Comparison of ENCODE assay signal across 10 cellular contexts in the genomic region with DNA sequence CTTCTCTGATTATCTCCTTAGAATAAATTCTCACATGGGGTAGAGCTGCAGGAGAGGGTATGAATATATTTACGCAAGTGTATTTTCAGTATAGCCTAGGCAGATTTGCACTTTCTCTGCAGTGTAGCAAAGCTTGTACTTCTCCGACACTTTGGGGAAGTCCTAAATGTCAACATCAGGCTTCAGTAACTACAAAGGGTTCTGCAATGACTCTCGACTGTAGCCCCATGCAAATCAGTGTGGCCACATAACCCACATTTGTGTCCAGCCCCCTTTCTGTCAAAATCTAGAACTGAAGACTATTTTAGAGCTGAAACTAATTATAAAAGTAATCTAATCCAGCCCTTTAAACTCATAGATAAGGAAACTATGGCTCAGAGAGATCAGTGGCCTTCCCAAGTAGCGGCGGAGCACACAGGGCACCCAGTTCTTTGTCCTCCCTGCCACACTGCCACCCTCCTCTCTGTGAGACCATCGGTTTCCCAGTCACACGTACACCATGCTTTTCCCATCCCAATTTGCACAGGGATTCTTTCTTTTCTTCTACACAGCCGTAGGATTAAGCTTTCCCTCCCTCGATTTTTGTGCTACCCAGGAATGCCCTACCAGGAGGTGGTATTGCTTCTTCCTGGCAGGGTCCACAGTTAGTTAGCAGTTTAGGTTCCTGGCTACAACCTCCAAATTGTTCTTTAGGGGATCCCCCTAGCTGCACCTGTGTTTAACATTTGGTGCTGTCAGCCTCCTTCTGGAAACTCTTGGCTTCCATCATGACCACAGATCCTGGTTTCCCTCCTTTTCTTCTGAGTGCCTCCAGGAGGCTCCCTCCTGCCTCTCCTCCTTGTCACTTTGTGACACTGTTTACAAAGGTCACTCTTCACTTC. TPM values are rescaled to one million over a fixed set of nuclear protein-coding genes. Genes with fewer than 3 reads are reported as not detected.
DNase-seq lines count a peak whose midpoint lies in the region; ATAC-seq and TF ChIP-seq lines count a peak whose summit lies in the region.
"Had no signal": no experiment of that assay in that cellular context is flagged by ENCODE, and none has a peak within 500 bp of the region (broad histone marks: within the 10 kb centered on the region; RNA-seq: fewer than 3 reads in every experiment).

No MANE protein-coding gene starts in this region.

- H3K27ac ChIP-seq in right cardiac atrium (ENCODE audit: low read length) (peak overlapping the region; percentile 65), transverse colon (no peak overlapping the region)
- H3K27ac ChIP-seq: SK-N-MC had no signal

- intact Hi-C loops in right cardiac atrium (cut with DNase I): no loop called here
- intact Hi-C loops in transverse colon (cut with DNase I; ENCODE audit: low total_unique reads): no loop called here
- intact Hi-C loops in activated T-helper 2 cell treated with anti-CD3 and anti-CD28 coated beads, Interferon-gamma antibody, Interleukin-2, Interleukin-4, amounts not matched to agents 10 μg/mL and 5 μg/mL and 100 μg/mL, durations not matched to agents 14 hours and 24 hours and 36 hours (cut with micrococcal nuclease): no loop called here

- peaks cover 37% of the 10 kb centered on the region for H3K4me1 ChIP-seq in right cardiac atrium (ENCODE audit: control insufficient read depth, insufficient read depth, low read length)
- no peaks in the 10 kb centered on the region for H3K4me1 ChIP-seq in transverse colon

- no peak for TF ChIP-seq EP300 in transverse colon (IDR thresholded peaks at IDR 0.05; ENCODE audit: low read depth)

- no peak for TF ChIP-seq POLR2A in transverse colon (IDR thresholded peaks at IDR 0.05)

- ATAC-seq in GM18861 (IDR thresholded peaks at IDR 0.05; ENCODE audit: unreplicated experiment) (peak; percentile 99), GM21576 (IDR thresholded peaks at IDR 0.05; ENCODE audit: unreplicated experiment) (peak; percentile 99), HG03520 (IDR thresholded peaks at IDR 0.05; ENCODE audit: unreplicated experiment) (peak; percentile 99), right cardiac atrium (no peak)

- no peak overlapping the region for H3K27ac Mint-ChIP-seq in activated T-helper 2 cell treated with anti-CD3 and anti-CD28 coated beads, Interferon-gamma antibody, Interleukin-2, Interleukin-4, amounts not matched to agents 10 μg/mL and 5 μg/mL and 100 μg/mL, durations not matched to agents 14 hours and 24 hours and 36 hours

- H3K36me3 Mint-ChIP-seq in activated T-helper 2 cell treated with anti-CD3 and anti-CD28 coated beads, Interferon-gamma antibody, Interleukin-2, Interleukin-4, amounts not matched to agents 10 μg/mL and 5 μg/mL and 100 μg/mL, durations not matched to agents 14 hours and 24 hours and 36 hours (ENCODE audit: low read depth): no peaks in the 10 kb centered on the region

- H3K27me3 ChIP-seq in right cardiac atrium (ENCODE audit: control insufficient read depth, insufficient read depth): no peaks in the 10 kb centered on the region
- H3K27me3 ChIP-seq in transverse colon: no peaks in the 10 kb centered on the region

- H3K9me3 Mint-ChIP-seq in activated T-helper 2 cell treated with anti-CD3 and anti-CD28 coated beads, Interferon-gamma antibody, Interleukin-2, Interleukin-4, amounts not matched to agents 10 μg/mL and 5 μg/mL and 100 μg/mL, durations not matched to agents 14 hours and 24 hours and 36 hours: no peaks in the 10 kb centered on the region

- TF ChIP-seq CTCF in transverse colon (IDR thresholded peaks at IDR 0.05): no peak

- H3K4me3 Mint-ChIP-seq in activated T-helper 2 cell treated with anti-CD3 and anti-CD28 coated beads, Interferon-gamma antibody, Interleukin-2, Interleukin-4, amounts not matched to agents 10 μg/mL and 5 μg/mL and 100 μg/mL, durations not matched to agents 14 hours and 24 hours and 36 hours (ENCODE audit: low read depth): no peak overlapping the region

- peaks cover 13% of the 10 kb centered on the region for H3K27me3 Mint-ChIP-seq in activated T-helper 2 cell treated with anti-CD3 and anti-CD28 coated beads, Interferon-gamma antibody, Interleukin-2, Interleukin-4, amounts not matched to agents 10 μg/mL and 5 μg/mL and 100 μg/mL, durations not matched to agents 14 hours and 24 hours and 36 hours (ENCODE audit: low read depth)

- peaks cover 7% of the 10 kb centered on the region for H3K4me1 Mint-ChIP-seq in activated T-helper 2 cell treated with anti-CD3 and anti-CD28 coated beads, Interferon-gamma antibody, Interleukin-2, Interleukin-4, amounts not matched to agents 10 μg/mL and 5 μg/mL and 100 μg/mL, durations not matched to agents 14 hours and 24 hours and 36 hours (ENCODE audit: low read depth)

- H3K4me3 ChIP-seq in right cardiac atrium (ENCODE audit: low read length) (no peak overlapping the region), transverse colon (no peak overlapping the region)
- H3K4me3 ChIP-seq: SK-N-MC had no signal

- DNase-seq in right cardiac atrium (no peak), NCI-H510A (lab: John Stamatoyannopoulos, UW) (no peak), transverse colon (no peak)
- DNase-seq in activated T-helper 2 cell treated with anti-CD3 and anti-CD28 coated beads, Interferon-gamma antibody, Interleukin-2, Interleukin-4, amounts not matched to agents 10 μg/mL and 5 μg/mL and 100 μg/mL, durations not matched to agents 14 hours and 24 hours and 36 hours (ENCODE audit: low spot score): no peak
- DNase-seq in activated CD8-positive, alpha-beta memory T cell treated with anti-CD3 and anti-CD28 coated beads, Interleukin-2, amount 50 U/mL, for 4 hours: no peak

- 74% methylated on average over 9 of the region's 9 CpGs for WGBS in right cardiac atrium
- 70 to 71% methylated on average over 6 to 9 of the region's 9 CpGs for WGBS in transverse colon (ENCODE audit: low coverage in 1 of 2), 2 donors

- in situ Hi-C loops in transverse colon (cut with MboI; ENCODE audit: low pct_ligation_motif_present in 1 of 4, low pct_unique_long_range_greater_than_20kb in 1 of 4, low sequenced_read_pairs in 3 of 4): no loop called here

- H3K9me3 ChIP-seq in right cardiac atrium (ENCODE audit: control insufficient read depth, low read length): no peaks in the 10 kb centered on the region
- no peaks in the 10 kb centered on the region for H3K9me3 ChIP-seq in transverse colon

- no peaks in the 10 kb centered on the region for H3K36me3 ChIP-seq in transverse colon

RNA-seq across cellular contexts. Expression of gene MRAS, which starts 22.9 kb away (rescaled TPM):
- total RNA-seq in right cardiac atrium (100 to 1,000 TPM; 244 to 374 (median 303) TPM), transverse colon (1 to 10 TPM; 3.0 to 9.6 (median 6.3) TPM)
- 184 TPM for polyA plus RNA-seq in right cardiac atrium
- total RNA-seq in activated T-helper 2 cell treated with anti-CD3 and anti-CD28 coated beads, Interferon-gamma antibody, Interleukin-2, Interleukin-4, amounts not matched to agents 10 μg/mL and 5 μg/mL and 100 μg/mL, durations not matched to agents 14 hours and 24 hours and 36 hours: not detected in 2 replicates

RNA-seq across cellular contexts. Expression of gene NME9, which starts 41.7 kb away (rescaled TPM):
- total RNA-seq in right cardiac atrium: under 1 TPM in 2 of 4 donors, not detected in 2; 0.17 to 0.35 TPM
- 0.09 TPM for polyA plus RNA-seq in right cardiac atrium
- total RNA-seq in transverse colon: not detected
- 0.30 TPM in 1 of 2 replicates, not detected in the other for total RNA-seq in activated T-helper 2 cell treated with anti-CD3 and anti-CD28 coated beads, Interferon-gamma antibody, Interleukin-2, Interleukin-4, amounts not matched to agents 10 μg/mL and 5 μg/mL and 100 μg/mL, durations not matched to agents 14 hours and 24 hours and 36 hours
- total RNA-seq: bronchial epithelial cell had no signal

Comparison
In these comparisons a context has a peak if more than half of its experiments do, and no peak if none do; other contexts are left out.
1. ATAC-seq: peak in GM18861 (single experiment), GM21576 (single experiment) and HG03520 (single experiment); none in right cardiac atrium (0 of 2).
2. RNA of gene MRAS, which starts 22.9 kb away (total RNA-seq): 244 to 374 TPM in right cardiac atrium; 3.0 to 9.6 TPM in transverse colon and not detected in activated T-helper 2 cell treated with anti-CD3 and anti-CD28 coated beads, Interferon-gamma antibody, Interleukin-2, Interleukin-4, amounts not matched to agents 10 μg/mL and 5 μg/mL and 100 μg/mL, durations not matched to agents 14 hours and 24 hours and 36 hours; every median in the first group is over 10 times any median in the second.